In genomic region chr15:24957691-24958090, GRCh38 we compare ENCODE assay signal across 14 cellular contexts. TPM values are rescaled to one million over a fixed set of nuclear protein-coding genes. Genes with fewer than 3 reads are reported as not detected.
DNase-seq lines count a peak whose midpoint lies in the region; ATAC-seq and TF ChIP-seq lines count a peak whose summit lies in the region.
"Had no signal": no experiment of that assay in that cellular context is flagged by ENCODE, and none has a peak within 500 bp of the region (broad histone marks: within the 10 kb centered on the region; RNA-seq: fewer than 3 reads in every experiment).

No MANE protein-coding gene starts in this region.

- H3K27ac ChIP-seq in coronary artery: no peak overlapping the region
- H3K27ac ChIP-seq in vagina: no peak overlapping the region
- H3K27ac ChIP-seq: SK-N-MC had no signal

- no peaks in the 10 kb centered on the region for H3K27me3 ChIP-seq in vagina

- DNase-seq in DMS114 treated with DMSO at 0.1 percent for 48 hours (lab: John Stamatoyannopoulos, UW; ENCODE audit: unreplicated experiment) (peak; percentile 9), coronary artery (ENCODE audit: low spot score) (no peak), HCEC 1CT (no peak), NCI-H748 treated with DMSO at 0.1 percent for 48 hours (lab: John Stamatoyannopoulos, UW) (no peak), vagina (ENCODE audit: extremely low spot score in 2 of 2) (no peak)
- DNase-seq in natural killer cell treated with Interleukin-12 subunit alpha and Interleukin-12 subunit beta and Interleukin-15 and Interleukin-18, amount 100 ng/mL, for 72 hours (ENCODE audit: low spot score): no peak
- DNase-seq: activated CD4-positive, alpha-beta memory T cell treated with anti-CD3 and anti-CD28 coated beads for 36 hours; hippocampal formation; mucosa of descending colon; NCI-H1092 treated with DMSO at 0.1 percent for 48 hours; NCI-H526; stimulated activated CD4-positive, alpha-beta T cell treated with anti-CD3 and anti-CD28 coated beads, Interleukin-12 subunit alpha, Interleukin-12 subunit beta, amount 100 ng/mL, for 4 hours had no signal

- no peaks in the 10 kb centered on the region for H3K4me1 ChIP-seq in vagina

- ATAC-seq in natural killer cell treated with Interleukin-12 subunit alpha and Interleukin-12 subunit beta and Interleukin-15 and Interleukin-18, amount 100 ng/mL, for 72 hours: no peak
- ATAC-seq: mucosa of descending colon had no signal

- no peak for TF ChIP-seq POLR2A in vagina (IDR thresholded peaks at IDR 0.05)

- no peaks in the 10 kb centered on the region for H3K36me3 ChIP-seq in vagina

- intact Hi-C loops in vagina (cut with DNase I): no loop called here

- no peaks in the 10 kb centered on the region for H3K9me3 ChIP-seq in vagina

- peak overlapping the region; percentile 12 for H3K4me3 ChIP-seq in coronary artery
- no peak overlapping the region for H3K4me3 ChIP-seq in vagina
- H3K4me3 ChIP-seq: mucosa of descending colon had no signal

- TF ChIP-seq CTCF in coronary artery (IDR thresholded peaks at IDR 0.05): no peak
- TF ChIP-seq CTCF in vagina (IDR thresholded peaks at IDR 0.05): no peak

- peak overlapping the region in 2 of 4 donors; percentile 32 to 98 for H3K4me3 Mint-ChIP-seq in IgD-negative memory B cell
- no peak overlapping the region for H3K4me3 Mint-ChIP-seq in natural killer cell treated with Interleukin-12 subunit alpha and Interleukin-12 subunit beta and Interleukin-15 and Interleukin-18, amount 100 ng/mL, for 72 hours

- peak overlapping the region; percentile 8 to 67 (median 50) for H3K27ac Mint-ChIP-seq in IgD-negative memory B cell
- peak overlapping the region; percentile 16 to 87 for H3K27ac Mint-ChIP-seq in natural killer cell treated with Interleukin-12 subunit alpha and Interleukin-12 subunit beta and Interleukin-15 and Interleukin-18, amount 100 ng/mL, for 72 hours

- peaks cover 5% of the 10 kb centered on the region for H3K36me3 Mint-ChIP-seq in IgD-negative memory B cell
- H3K36me3 Mint-ChIP-seq in natural killer cell treated with Interleukin-12 subunit alpha and Interleukin-12 subunit beta and Interleukin-15 and Interleukin-18, amount 100 ng/mL, for 72 hours: peaks cover 5% of the 10 kb centered on the region

- peaks cover 0 to 2% (median 2%) of the 10 kb centered on the region in 3 donors for H3K9me3 Mint-ChIP-seq in IgD-negative memory B cell
- no peaks in the 10 kb centered on the region for H3K9me3 Mint-ChIP-seq in natural killer cell treated with Interleukin-12 subunit alpha and Interleukin-12 subunit beta and Interleukin-15 and Interleukin-18, amount 100 ng/mL, for 72 hours

- H3K27me3 Mint-ChIP-seq in IgD-negative memory B cell: no peaks in the 10 kb centered on the region
- H3K27me3 Mint-ChIP-seq in natural killer cell treated with Interleukin-12 subunit alpha and Interleukin-12 subunit beta and Interleukin-15 and Interleukin-18, amount 100 ng/mL, for 72 hours: no peaks in the 10 kb centered on the region
- H3K27me3 Mint-ChIP-seq: activated CD4-positive, alpha-beta memory T cell treated with anti-CD3 and anti-CD28 coated beads for 36 hours had no signal

- peaks cover 10 to 15% (median 15%) of the 10 kb centered on the region in 3 donors for H3K4me1 Mint-ChIP-seq in IgD-negative memory B cell
- peaks cover 6 to 7% of the 10 kb centered on the region in 2 donors for H3K4me1 Mint-ChIP-seq in natural killer cell treated with Interleukin-12 subunit alpha and Interleukin-12 subunit beta and Interleukin-15 and Interleukin-18, amount 100 ng/mL, for 72 hours (ENCODE audit: low read depth in 2 of 2)

RNA-seq across cellular contexts. Expression of gene SNRPN, which starts 2.9 kb away (rescaled TPM):
- 271 TPM for polyA plus RNA-seq in IgD-negative memory B cell
- 10 to 100 TPM; 29.9 to 40.5 TPM for total RNA-seq in natural killer cell treated with Interleukin-12 subunit alpha and Interleukin-12 subunit beta and Interleukin-15 and Interleukin-18, amount 100 ng/mL, for 72 hours
- 79.6 TPM for total RNA-seq in vagina

RNA-seq across cellular contexts. Expression of gene SNURF, which starts 2.9 kb away (rescaled TPM):
- polyA plus RNA-seq in IgD-negative memory B cell: 15.7 TPM
- total RNA-seq in natural killer cell treated with Interleukin-12 subunit alpha and Interleukin-12 subunit beta and Interleukin-15 and Interleukin-18, amount 100 ng/mL, for 72 hours: 10 to 100 TPM in 1 of 2 donors, 1 to 10 TPM in 1; 7.8 to 10.9 TPM
- 10.3 TPM for total RNA-seq in vagina
